5 cellular contexts compared by ENCODE assay signal in genomic region chr22:47331750-47332149, GRCh38.
"Had no signal": no experiment of that assay in that cellular context is flagged by ENCODE, and none has a peak within 500 bp of the region (broad histone marks: within the 10 kb centered on the region; RNA-seq: fewer than 3 reads in every experiment).

No MANE protein-coding gene starts in this region.

- DNase-seq: H9, HCEC 1CT, IMR-90 had no signal

- H3K4me3 ChIP-seq: GM23338, K562 had no signal

- ATAC-seq: GM23338, K562 had no signal

- H3K4me1 Mint-ChIP-seq: GM23338, H9 had no signal

- H3K27ac Mint-ChIP-seq: GM23338, H9 had no signal

- H3K4me3 Mint-ChIP-seq: GM23338, H9 had no signal
